Comparison of ENCODE assay signal across 8 cellular contexts in genomic region chr12:57476993-57477709, GRCh38. TPM values are rescaled to one million over a fixed set of nuclear protein-coding genes. Genes with fewer than 3 reads are reported as not detected.
A peak's percentile ranks its signal among the peaks of the same experiment; 100 is the strongest.
DNase-seq lines count a peak whose midpoint lies in the region; ATAC-seq and TF ChIP-seq lines count a peak whose summit lies in the region.
"Had no signal": no experiment of that assay in that cellular context is flagged by ENCODE, and none has a peak within 500 bp of the region (broad histone marks: within the 10 kb centered on the region; RNA-seq: fewer than 3 reads in every experiment).

No MANE protein-coding gene starts in this region.

- H3K27ac ChIP-seq in IMR-90 (ENCODE audit: insufficient read depth, low read length) (no peak overlapping the region), neuronal stem cell (replicated peaks; ENCODE audit: low read length) (no peak overlapping the region)

- TF ChIP-seq POLR2A in IMR-90 (IDR thresholded peaks at IDR 0.05; ENCODE audit: low read depth, low read length): no peak

- H3K79me1 ChIP-seq in IMR-90 (ENCODE audit: low read depth in 1 of 2, low read length in 2 of 2) (no peaks in the 10 kb centered on the region), neuronal stem cell (ENCODE audit: low read depth, low read length) (no peaks in the 10 kb centered on the region)

- intact Hi-C loops in IMR-90 (cut with micrococcal nuclease): no loop called here

- H3K4me3 ChIP-seq in IMR-90 (ENCODE audit: insufficient read depth, low read depth, low read length) (no peak overlapping the region), neuronal stem cell (ENCODE audit: low read length in 2 of 2) (no peak overlapping the region)

- WGBS in IMR-90 (ENCODE audit: extremely low coverage in 2 of 2, insufficient read length in 1 of 2), 2 experiments: 82% methylated on average over 13 of the region's 15 CpGs; no CpG with 5 or more reads in 1 of the 2 experiments
- WGBS in neuronal stem cell (ENCODE audit: extremely low coverage in 2 of 2, insufficient read length in 2 of 2, insufficient replicate concordance in 1 of 2), 2 donors: no CpG with 5 or more reads among the region's 15 CpGs

- H3K27me3 ChIP-seq in IMR-90 (ENCODE audit: control insufficient read depth, insufficient read depth, low read length) (peaks cover 60% of the 10 kb centered on the region), neuronal stem cell (ENCODE audit: control insufficient read depth in 3 of 3, insufficient read depth in 3 of 3, low read depth in 1 of 3, low read length in 3 of 3) (peaks cover 22 to 71% (median 70%) of the 10 kb centered on the region in 3 experiments)

- TF ChIP-seq CTCF in IMR-90 (conservative IDR thresholded peaks at IDR 0.05; ENCODE audit: low read depth, low read length): no peak

- 0 out of 2 replicates have a peak, but pooled peaks cover 3% of the 10 kb centered on the region for H3K4me1 ChIP-seq in IMR-90 (ENCODE audit: control insufficient read depth, insufficient read depth, low read length)
- peaks cover 5 to 23% of the 10 kb centered on the region in 2 donors for H3K4me1 ChIP-seq in neuronal stem cell (ENCODE audit: control insufficient read depth in 2 of 2, insufficient read depth in 1 of 2, low read depth in 1 of 2, low read length in 2 of 2)

- peak overlapping the region in 1 of 2 experiments; percentile 52; a peak in 1 of 4 replicates for H4K8ac ChIP-seq in IMR-90 (ENCODE audit: low read depth in 2 of 2, low read length in 2 of 2)
- no peak overlapping the region for H4K8ac ChIP-seq in neuronal stem cell (ENCODE audit: low read depth, low read length)

- H4K91ac ChIP-seq in IMR-90 (ENCODE audit: insufficient read depth, low read depth, low read length): no peak overlapping the region
- no peak overlapping the region for H4K91ac ChIP-seq in neuronal stem cell (ENCODE audit: low read depth, low read length, poor library complexity)

- H2BK5ac ChIP-seq in IMR-90 (ENCODE audit: low read depth, low read length, poor library complexity, severe bottlenecking): no peak overlapping the region
- H2BK5ac ChIP-seq in neuronal stem cell (ENCODE audit: low read length): peak overlapping the region; percentile 3

- peaks cover 87% of the 10 kb centered on the region for H3K4me1 Mint-ChIP-seq in activated naive CD8-positive, alpha-beta T cell (ENCODE audit: low read depth)

- H4K5ac ChIP-seq in IMR-90 (ENCODE audit: low read depth, low read length): no peak overlapping the region

- H3K27me3 Mint-ChIP-seq in activated naive CD8-positive, alpha-beta T cell: no peaks in the 10 kb centered on the region

- dilution Hi-C loops in IMR-90 (cut with HindIII; ENCODE audit: low sequenced_read_pairs, unreplicated experiment): no loop called here

- H3K36me3 Mint-ChIP-seq in activated naive CD8-positive, alpha-beta T cell: peaks cover 11% of the 10 kb centered on the region

- CTCF ChIA-PET in IMR-90 (lab: Yijun Ruan, JAX): no interaction called here

- no peaks in the 10 kb centered on the region for H3K36me3 ChIP-seq in IMR-90 (ENCODE audit: control insufficient read depth, insufficient read depth, low read length)
- H3K36me3 ChIP-seq in neuronal stem cell (replicated peaks in 1 of 2; ENCODE audit: control insufficient read depth in 2 of 2, insufficient read depth in 2 of 2, low read length in 2 of 2): no peaks in the 10 kb centered on the region

- H2BK15ac ChIP-seq in IMR-90 (ENCODE audit: low read depth, low read length) (no peak overlapping the region), neuronal stem cell (ENCODE audit: low read length) (peak overlapping the region; percentile 46)

- H3K4me2 ChIP-seq in IMR-90 (ENCODE audit: low read depth, low read length): no peak overlapping the region
- no peak overlapping the region for H3K4me2 ChIP-seq in neuronal stem cell (ENCODE audit: insufficient read depth, low read length, poor library complexity, severe bottlenecking)

- no peak overlapping the region for H3K23ac ChIP-seq in IMR-90 (ENCODE audit: low read depth, low read length)
- H3K23ac ChIP-seq in neuronal stem cell (ENCODE audit: low read depth, low read length, poor library complexity): peak overlapping the region; percentile 71

- H2AK5ac ChIP-seq in IMR-90 (ENCODE audit: low read depth, low read length) (no peak overlapping the region), neuronal stem cell (ENCODE audit: low read depth, low read length) (peak overlapping the region; percentile 93)

- H3K18ac ChIP-seq in IMR-90 (ENCODE audit: low read depth, low read length) (no peak overlapping the region), neuronal stem cell (ENCODE audit: low read length) (no peak overlapping the region)

- H3K27ac Mint-ChIP-seq in activated naive CD8-positive, alpha-beta T cell: peak overlapping the region; percentile 100

- no peak for TF ChIP-seq RAD21 in IMR-90 (IDR thresholded peaks at IDR 0.05; ENCODE audit: low read length)

- H4K20me1 ChIP-seq in IMR-90 (ENCODE audit: insufficient read depth, low read length): no peaks in the 10 kb centered on the region

- no peak overlapping the region for H3K14ac ChIP-seq in IMR-90 (replicated peaks; ENCODE audit: low read depth, low read length)
- H3K14ac ChIP-seq in neuronal stem cell (ENCODE audit: low read length): no peak overlapping the region

- ATAC-seq in IMR-90 (ENCODE audit: low read depth) (no peak), HG02938 (IDR thresholded peaks at IDR 0.05; ENCODE audit: unreplicated experiment) (no peak)

- no TSS peak for BruUV-seq in IMR-90 (replicated peaks; lab: Mats Ljungman, UMichigan)

- H2AFZ ChIP-seq in IMR-90 (replicated peaks; ENCODE audit: low read length, poor library complexity) (peak overlapping the region; percentile 62), neuronal stem cell (ENCODE audit: low read length) (peak overlapping the region; percentile 70)

- POLR2A ChIA-PET in IMR-90 (lab: Charles Lee; ENCODE audit: unreplicated experiment): no interaction called here

- in situ Hi-C loops in IMR-90 (cut with MboI; ENCODE audit: low sequenced_read_pairs): no loop called here

- H3K4me3 Mint-ChIP-seq in activated naive CD8-positive, alpha-beta T cell: peak overlapping the region; percentile 95

- H3K4ac ChIP-seq in IMR-90 (ENCODE audit: low read depth, low read length) (no peak overlapping the region), neuronal stem cell (ENCODE audit: low read length) (peak overlapping the region; percentile 45)

- H3K9me1 ChIP-seq in IMR-90 (ENCODE audit: insufficient read depth, low read length): no peaks in the 10 kb centered on the region

- no peak overlapping the region for H2BK12ac ChIP-seq in neuronal stem cell (ENCODE audit: low read length)

- no peak for DNase-seq in IMR-90
- DNase-seq in neuronal stem cell (ENCODE audit: low spot score): no peak
- no peak for DNase-seq in DMS79 (lab: John Stamatoyannopoulos, UW)
- DNase-seq in middle frontal gyrus (ENCODE audit: extremely low spot score, low spot score): no peak
- DNase-seq: NCI-H2081 had no signal

- no peaks in the 10 kb centered on the region; the same call in 1 of the 2 replicates for H3K9me3 ChIP-seq in IMR-90 (ENCODE audit: control insufficient read depth, insufficient read depth, low read length)
- peaks cover 0 to 4% of the 10 kb centered on the region in 2 donors for H3K9me3 ChIP-seq in neuronal stem cell (replicated peaks in 1 of 2; ENCODE audit: control insufficient read depth in 2 of 2, insufficient read depth in 1 of 2, low read depth in 1 of 2, low read length in 2 of 2)

- H3K9ac ChIP-seq in IMR-90 (ENCODE audit: low read depth, low read length): no peak overlapping the region
- no peak overlapping the region for H3K9ac ChIP-seq in neuronal stem cell (ENCODE audit: low read depth, low read length, poor library complexity)

- no peaks in the 10 kb centered on the region for H3K9me3 Mint-ChIP-seq in activated naive CD8-positive, alpha-beta T cell (ENCODE audit: low read depth)

- H3K56ac ChIP-seq in IMR-90 (ENCODE audit: extremely low read depth, insufficient read depth, low read length): no peak overlapping the region

- H2AK9ac ChIP-seq in IMR-90 (replicated peaks; ENCODE audit: low read depth, low read length, poor library complexity): no peak overlapping the region

- H2BK20ac ChIP-seq in IMR-90 (ENCODE audit: low read depth, low read length): no peak overlapping the region

- H2BK120ac ChIP-seq in IMR-90 (ENCODE audit: low read depth, low read length) (no peak overlapping the region), neuronal stem cell (ENCODE audit: low read depth, low read length) (no peak overlapping the region)

TF ChIP-seq in IMR-90, 13 proteins besides CTCF, POLR2A, EP300 and RAD21 (continues in another document):
- TF ChIP-seq CHD1 (IDR thresholded peaks at IDR 0.05; ENCODE audit: low read depth, low read length) (no peak), BHLHE40 (IDR thresholded peaks at IDR 0.05; ENCODE audit: low read depth, low read length) (no peak)

RNA-seq across cellular contexts. Expression of gene ARHGAP9, which starts 2.5 kb away (rescaled TPM):
- 0.18 and 0.28 TPM in 2 replicates for total RNA-seq in IMR-90 (2012; rRNA removed)
- polyA plus RNA-seq in IMR-90 (2012; rRNA removed): 0.65 and 0.79 TPM in 2 replicates
- polyA plus RNA-seq in IMR-90 (2012; cell fraction: cytosol; rRNA removed): 0.76 and 0.86 TPM in 2 replicates
- 2.3 and 4.4 TPM in 2 replicates for polyA plus RNA-seq in IMR-90 (2012; cell fraction: nucleus; rRNA removed; ENCODE audit: low replicate concordance)
- 0.01 TPM for polyA plus RNA-seq in neuronal stem cell (2013, experiment 1 of 2)
- polyA plus RNA-seq in neuronal stem cell (2013, experiment 2 of 2): 0.07 TPM

RNA-seq across cellular contexts. Expression of gene MARS1, which starts 10.7 kb away (rescaled TPM):
- 127 and 156 TPM in 2 replicates for total RNA-seq in IMR-90 (2012; rRNA removed)
- 164 and 167 TPM in 2 replicates for polyA plus RNA-seq in IMR-90 (2012; rRNA removed)
- polyA plus RNA-seq in IMR-90 (2012; cell fraction: cytosol; rRNA removed): 104 and 139 TPM in 2 replicates
- polyA plus RNA-seq in IMR-90 (2012; cell fraction: nucleus; rRNA removed; ENCODE audit: low replicate concordance): 508 and 675 TPM in 2 replicates
- 257 TPM for polyA plus RNA-seq in neuronal stem cell (2013, experiment 1 of 2)
- polyA plus RNA-seq in neuronal stem cell (2013, experiment 2 of 2): 269 TPM

RNA-seq across cellular contexts. Expression of gene GLI1, which starts 17.6 kb away (rescaled TPM):
- total RNA-seq in IMR-90 (2012; rRNA removed): 1.3 and 1.4 TPM in 2 replicates
- polyA plus RNA-seq in IMR-90 (2012; rRNA removed): 3.6 and 3.8 TPM in 2 replicates
- 0.88 and 2.6 TPM in 2 replicates for polyA plus RNA-seq in IMR-90 (2012; cell fraction: cytosol; rRNA removed)
- 22.0 and 29.2 TPM in 2 replicates for polyA plus RNA-seq in IMR-90 (2012; cell fraction: nucleus; rRNA removed; ENCODE audit: low replicate concordance)
- 0.28 TPM for polyA plus RNA-seq in neuronal stem cell (2013, experiment 1 of 2)
- polyA plus RNA-seq in neuronal stem cell (2013, experiment 2 of 2): 0.03 TPM

RNA-seq across cellular contexts. Expression of gene INHBE, which starts 22.0 kb away (rescaled TPM):
- total RNA-seq in IMR-90 (2012; rRNA removed): 0.56 and 0.90 TPM in 2 replicates
- polyA plus RNA-seq in IMR-90 (2012; rRNA removed): 1.2 and 1.7 TPM in 2 replicates
- 1.1 and 3.8 TPM in 2 replicates for polyA plus RNA-seq in IMR-90 (2012; cell fraction: cytosol; rRNA removed)
- 1.0 and 1.4 TPM in 2 replicates for polyA plus RNA-seq in IMR-90 (2012; cell fraction: nucleus; rRNA removed; ENCODE audit: low replicate concordance)
- polyA plus RNA-seq in neuronal stem cell (2013, experiment 1 of 2): 0.24 TPM
- polyA plus RNA-seq in neuronal stem cell (2013, experiment 2 of 2): 0.35 TPM

RNA-seq across cellular contexts. Expression of gene INHBC, which starts 42.6 kb away (rescaled TPM):
- not detected in 2 replicates for total RNA-seq in IMR-90 (2012; rRNA removed)
- polyA plus RNA-seq in IMR-90 (2012; rRNA removed): 0.06 and 0.09 TPM in 2 replicates
- 0.02 and 0.03 TPM in 2 replicates for polyA plus RNA-seq in IMR-90 (2012; cell fraction: cytosol; rRNA removed)
- polyA plus RNA-seq in IMR-90 (2012; cell fraction: nucleus; rRNA removed; ENCODE audit: low replicate concordance): 0.08 and 0.10 TPM in 2 replicates
- polyA plus RNA-seq in neuronal stem cell (2013, experiment 1 of 2): 0.11 TPM
- 0.11 TPM for polyA plus RNA-seq in neuronal stem cell (2013, experiment 2 of 2)
- total RNA-seq: osteoblast had no signal
